14 cellular contexts compared by ENCODE assay signal in genomic region chr1:181482001-181482430, GRCh38. TPM values are rescaled to one million over a fixed set of nuclear protein-coding genes. Genes with fewer than 3 reads are reported as not detected.
DNase-seq lines count a peak whose midpoint lies in the region; ATAC-seq and TF ChIP-seq lines count a peak whose summit lies in the region.
"Had no signal": no experiment of that assay in that cellular context is flagged by ENCODE, and none has a peak within 500 bp of the region (broad histone marks: within the 10 kb centered on the region; RNA-seq: fewer than 3 reads in every experiment).

No MANE protein-coding gene starts in this region.

- H2BK120ac ChIP-seq in neuronal stem cell (ENCODE audit: low read depth, low read length): peak overlapping the region; percentile 69

- ATAC-seq in HG02981 (IDR thresholded peaks at IDR 0.05; ENCODE audit: unreplicated experiment) (peak; percentile 2), HG03354 (IDR thresholded peaks at IDR 0.05; ENCODE audit: poor library complexity, severe bottlenecking, unreplicated experiment) (no peak)

- DNase-seq in epithelial cell of proximal tubule (ENCODE audit: low read depth): no peak
- DNase-seq in neuronal stem cell (ENCODE audit: low spot score): no peak
- DNase-seq in DMS153 treated with DMSO at 0.1 percent for 48 hours (lab: John Stamatoyannopoulos, UW; ENCODE audit: unreplicated experiment): no peak
- no peak for DNase-seq in vagina (ENCODE audit: extremely low spot score in 2 of 2)
- DNase-seq in NCI-H187 (lab: John Stamatoyannopoulos, UW): no peak
- DNase-seq: activated T-cell treated with anti-CD3 and anti-CD28 coated beads for 4 hours; NCI-H2029 treated with DMSO at 0.1 percent for 48 hours; stimulated activated naive CD4-positive, alpha-beta T cell treated with Interleukin-2 at 50 U/mL for 16 hours; WERI-Rb-1 had no signal

- peak overlapping the region; percentile 87 for H3K23ac ChIP-seq in neuronal stem cell (ENCODE audit: low read depth, low read length, poor library complexity)

- peak overlapping the region; percentile 97 for H3K4me2 ChIP-seq in neuronal stem cell (ENCODE audit: insufficient read depth, low read length, poor library complexity, severe bottlenecking)

- peak overlapping the region; percentile 47 for H3K4ac ChIP-seq in neuronal stem cell (ENCODE audit: low read length)

- no peak for TF ChIP-seq POLR2A in vagina (IDR thresholded peaks at IDR 0.05)

- peak overlapping the region; percentile 67 for H3K9ac ChIP-seq in neuronal stem cell (ENCODE audit: low read depth, low read length, poor library complexity)

- TF ChIP-seq CTCF in epithelial cell of proximal tubule (conservative IDR thresholded peaks at IDR 0.05; ENCODE audit: low read depth, low read length): no peak
- no peak for TF ChIP-seq CTCF in vagina (IDR thresholded peaks at IDR 0.05)

- H3K27me3 ChIP-seq in neuronal stem cell (ENCODE audit: control insufficient read depth in 3 of 3, insufficient read depth in 3 of 3, low read depth in 1 of 3, low read length in 3 of 3) (peaks cover 6 to 76% (median 42%) of the 10 kb centered on the region in 3 experiments), vagina (peaks cover 16% of the 10 kb centered on the region)

- WGBS in neuronal stem cell (ENCODE audit: extremely low coverage in 2 of 2, insufficient read length in 2 of 2, insufficient replicate concordance in 1 of 2), 2 donors: no CpG with 5 or more reads among the region's 36 CpGs

- no peaks in the 10 kb centered on the region for H3K36me3 ChIP-seq in neuronal stem cell (replicated peaks in 1 of 2; ENCODE audit: control insufficient read depth in 2 of 2, insufficient read depth in 2 of 2, low read length in 2 of 2)
- no peaks in the 10 kb centered on the region for H3K36me3 ChIP-seq in vagina
- H3K36me3 ChIP-seq: prostate gland, WERI-Rb-1 had no signal

- H2AK5ac ChIP-seq in neuronal stem cell (ENCODE audit: low read depth, low read length): no peak overlapping the region

- peak overlapping the region; percentile 89 for H2AFZ ChIP-seq in neuronal stem cell (ENCODE audit: low read length)

- peak overlapping the region; percentile 39 for H4K91ac ChIP-seq in neuronal stem cell (ENCODE audit: low read depth, low read length, poor library complexity)

- no peak overlapping the region for H3K27ac ChIP-seq in neuronal stem cell (replicated peaks; ENCODE audit: low read length)
- no peak overlapping the region for H3K27ac ChIP-seq in vagina
- H3K27ac ChIP-seq: prostate gland, SK-N-MC, WERI-Rb-1 had no signal

- peak overlapping the region; percentile 94 for H3K18ac ChIP-seq in neuronal stem cell (ENCODE audit: low read length)

- H3K79me1 ChIP-seq in neuronal stem cell (ENCODE audit: low read depth, low read length): no peaks in the 10 kb centered on the region

- H3K9me3 ChIP-seq in neuronal stem cell (replicated peaks in 1 of 2; ENCODE audit: control insufficient read depth in 2 of 2, insufficient read depth in 1 of 2, low read depth in 1 of 2, low read length in 2 of 2) (peaks cover 0 to 4% of the 10 kb centered on the region in 2 donors), vagina (no peaks in the 10 kb centered on the region)
- H3K9me3 ChIP-seq: prostate gland had no signal

- no peak overlapping the region for H4K8ac ChIP-seq in neuronal stem cell (ENCODE audit: low read depth, low read length)

- intact Hi-C loops in vagina (cut with DNase I): loop anchor here (5.0 kb wide), 1 partner anchor 195 kb away; no protein-coding TSS in a partner anchor

- peak overlapping the region; percentile 49 for H2BK12ac ChIP-seq in neuronal stem cell (ENCODE audit: low read length)

- H3K14ac ChIP-seq in neuronal stem cell (ENCODE audit: low read length): peak overlapping the region; percentile 87

- H3K4me3 ChIP-seq in GM08714 (ENCODE audit: low read length): peak overlapping the region; percentile 48; the same call in 1 of the 2 replicates
- peak overlapping the region; percentile 37 for H3K4me3 ChIP-seq in epithelial cell of proximal tubule (ENCODE audit: low read depth, low read length)
- peak overlapping the region in 1 of 2 donors; percentile 76 for H3K4me3 ChIP-seq in neuronal stem cell (ENCODE audit: low read length in 2 of 2)
- H3K4me3 ChIP-seq in vagina: peak overlapping the region in 1 of 2 donors; percentile 8
- H3K4me3 ChIP-seq: SK-N-MC had no signal

- peak overlapping the region; percentile 60 for H2BK15ac ChIP-seq in neuronal stem cell (ENCODE audit: low read length)

- H3K4me1 ChIP-seq in neuronal stem cell (ENCODE audit: control insufficient read depth in 2 of 2, insufficient read depth in 1 of 2, low read depth in 1 of 2, low read length in 2 of 2) (peaks cover 0 to 21% of the 10 kb centered on the region in 2 donors), vagina (peaks cover 23% of the 10 kb centered on the region)
- H3K4me1 ChIP-seq: prostate gland had no signal

- H2BK5ac ChIP-seq in neuronal stem cell (ENCODE audit: low read length): no peak overlapping the region

RNA-seq across cellular contexts. Expression of gene CACNA1E, which starts 1.3 kb away (rescaled TPM):
- 0.06 TPM in 1 of 2 replicates, not detected in the other for total RNA-seq in epithelial cell of proximal tubule
- 0.61 TPM for polyA plus RNA-seq in neuronal stem cell (2013, experiment 1 of 2)
- 0.40 TPM for polyA plus RNA-seq in neuronal stem cell (2013, experiment 2 of 2)
- total RNA-seq in vagina: not detected
